ENCODE assay signal across 8 cellular contexts in genomic region chr14:49303952-49304516, GRCh38.
DNase-seq lines count a peak whose midpoint lies in the region; ATAC-seq and TF ChIP-seq lines count a peak whose summit lies in the region.

No MANE protein-coding gene starts in this region.

- H3K9me3 Mint-ChIP-seq in Calu3 (ENCODE audit: low read depth, unreplicated experiment) = no peaks in the 10 kb centered on the region

- no peaks in the 10 kb centered on the region for H3K4me1 ChIP-seq in esophagus muscularis mucosa

- no peak for TF ChIP-seq POLR2A in esophagus muscularis mucosa (IDR thresholded peaks at IDR 0.05; ENCODE audit: low read depth)

- no peak for TF ChIP-seq EP300 in esophagus muscularis mucosa (IDR thresholded peaks at IDR 0.05)

- intact Hi-C loops in Calu3 (cut with micrococcal nuclease; ENCODE audit: unreplicated experiment) (no loop called here), esophagus muscularis mucosa (cut with DNase I) (no loop called here)

- WGBS in esophagus muscularis mucosa = 23% methylated on average over 5 of the region's 5 CpGs

- H3K4me3 Mint-ChIP-seq in Calu3 (ENCODE audit: low read depth, unreplicated experiment) = no peak overlapping the region

- H3K27me3 ChIP-seq in MG63 (no peaks in the 10 kb centered on the region), esophagus muscularis mucosa (no peaks in the 10 kb centered on the region)

- CTCF ChIA-PET in Calu3 (lab: Charles Lee) = no interaction called here

- H3K4me3 ChIP-seq in MG63 (no peak overlapping the region), esophagus muscularis mucosa (no peak overlapping the region)

- no peaks in the 10 kb centered on the region for H3K9me3 ChIP-seq in MG63
- no peaks in the 10 kb centered on the region for H3K9me3 ChIP-seq in esophagus muscularis mucosa

- no peak overlapping the region for H3K27ac ChIP-seq in esophagus muscularis mucosa (replicated peaks in 1 of 4)

- TF ChIP-seq CTCF in Calu3 (IDR thresholded peaks at IDR 0.05; ENCODE audit: unreplicated experiment) (no peak), esophagus muscularis mucosa (IDR thresholded peaks at IDR 0.05) (no peak)

- H3K36me3 Mint-ChIP-seq in Calu3 (ENCODE audit: insufficient read depth, unreplicated experiment) = no peaks in the 10 kb centered on the region

- peaks cover 2% of the 10 kb centered on the region for H3K27me3 Mint-ChIP-seq in Calu3 (ENCODE audit: unreplicated experiment)

- H3K36me3 ChIP-seq in MG63 (no peaks in the 10 kb centered on the region), esophagus muscularis mucosa (no peaks in the 10 kb centered on the region)

- DNase-seq in Calu3 (peak; percentile 1), MG63 (peak; percentile 5), anterior cingulate cortex (lab: John Stamatoyannopoulos, UW) (peak in 35 of 58 donors; percentile 0 to 71 (median 13)), kidney tubule cell (ENCODE audit: low spot score) (peak; percentile 34), esophagus muscularis mucosa (ENCODE audit: extremely low spot score) (no peak)
- no peak for DNase-seq in stimulated activated CD4-positive, alpha-beta T cell treated with anti-CD3 and anti-CD28 coated beads, Interleukin-2, amount 100 ng/mL, for 24 hours

- no peaks in the 10 kb centered on the region for H3K4me1 Mint-ChIP-seq in Calu3 (ENCODE audit: low read depth, unreplicated experiment)

- H3K27ac Mint-ChIP-seq in Calu3 (ENCODE audit: unreplicated experiment) = no peak overlapping the region

- BruUV-seq in Calu3 (replicated peaks; lab: Mats Ljungman, UMichigan) = no TSS peak

- ATAC-seq in HG02642 (IDR thresholded peaks at IDR 0.05; ENCODE audit: poor library complexity, unreplicated experiment) = no peak
- ATAC-seq in HG03039 (IDR thresholded peaks at IDR 0.05; ENCODE audit: unreplicated experiment) = no peak

Comparison
In these comparisons a context has a peak if more than half of its experiments do, and no peak if none do; other contexts are left out.
1. DNase-seq: peak in Calu3 (single experiment), MG63 (single experiment), anterior cingulate cortex (35 of 58) and kidney tubule cell (single experiment); none in stimulated activated CD4-positive, alpha-beta T cell treated with anti-CD3 and anti-CD28 coated beads, Interleukin-2, amount 100 ng/mL, for 24 hours (0 of 2) and esophagus muscularis mucosa (single experiment).